In the genomic region with DNA sequence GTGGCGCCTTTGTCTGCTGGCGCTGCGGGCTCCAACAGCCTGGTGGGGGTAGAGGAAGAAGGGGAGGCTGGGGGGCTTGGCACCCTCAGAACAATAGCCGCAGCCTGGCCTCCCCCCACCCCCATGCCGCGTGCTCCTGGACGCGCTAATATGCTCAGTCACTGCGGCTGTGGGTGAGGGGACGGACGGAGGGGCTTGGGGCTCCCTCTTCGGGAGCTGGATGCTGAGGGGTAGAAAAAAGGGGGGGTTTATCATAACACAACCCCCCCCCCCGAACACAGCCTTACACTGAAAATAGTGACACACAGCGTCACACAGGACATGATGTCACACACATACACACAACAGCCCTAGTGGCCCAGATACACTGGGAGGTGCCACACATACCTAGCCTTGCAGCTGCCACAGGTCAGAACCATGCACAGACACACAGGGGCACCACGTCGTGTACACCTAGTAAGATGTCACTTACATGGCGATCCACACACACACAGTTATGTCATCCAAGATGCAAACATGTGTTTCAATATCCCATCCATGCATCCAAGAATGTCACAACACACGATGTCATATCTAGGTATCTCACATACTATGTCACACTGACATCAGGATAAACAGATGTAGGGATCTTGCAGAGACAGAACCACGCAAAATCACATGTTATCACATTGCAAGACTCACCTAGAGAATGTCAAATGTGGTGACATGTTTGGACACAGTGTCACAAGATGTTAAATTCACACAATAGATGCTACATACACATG, we compare ENCODE assay signal across 9 cellular contexts. TPM values are rescaled to one million over a fixed set of nuclear protein-coding genes. Genes with fewer than 3 reads are reported as not detected.
DNase-seq lines count a peak whose midpoint lies in the region; ATAC-seq and TF ChIP-seq lines count a peak whose summit lies in the region.
"Had no signal": no experiment of that assay in that cellular context is flagged by ENCODE, and none has a peak within 500 bp of the region (broad histone marks: within the 10 kb centered on the region; RNA-seq: fewer than 3 reads in every experiment).

No MANE protein-coding gene starts in this region.

- CTCF ChIA-PET in SK-N-SH (lab: Yijun Ruan, JAX), result interaction anchor here (0.6 to 3.1 kb wide), 15 partner anchors 9 to 1690 kb away, joined by 3 to 19 read pairs (median 4); a partner anchor contains a TSS

- peak; percentile 27 for DNase-seq in activated naive CD4-positive, alpha-beta T cell treated with Interleukin-2 at 50 U/mL for 16 hours
- no peak for DNase-seq in activated naive CD4-positive, alpha-beta T cell (lab: John Stamatoyannopoulos, UW)
- DNase-seq in SK-N-SH (peak; percentile 55), endothelial cell (ENCODE audit: low spot score) (no peak), thoracic aorta (ENCODE audit: low spot score) (no peak), mesenteric fat pad (ENCODE audit: low spot score) (no peak), Kasumi-1 (lab: John Stamatoyannopoulos, UW) (no peak)

- H3K27me3 Mint-ChIP-seq in endothelial cell (ENCODE audit: unreplicated experiment), result peaks cover 38% of the 10 kb centered on the region

- H3K4me3 ChIP-seq in SK-N-SH (ENCODE audit: low read depth in 2 of 2, low read length in 1 of 2) (peak overlapping the region; percentile 73 to 81), thoracic aorta (peak overlapping the region; percentile 60)

- no peak overlapping the region for H3K27ac Mint-ChIP-seq in endothelial cell (ENCODE audit: unreplicated experiment)

- peak overlapping the region; percentile 85 for H3K4me3 Mint-ChIP-seq in endothelial cell (ENCODE audit: unreplicated experiment)

- TF ChIP-seq CTCF in SK-N-SH (IDR thresholded peaks at IDR 0.05) (no peak), endothelial cell (IDR thresholded peaks at IDR 0.05; ENCODE audit: unreplicated experiment) (no peak), thoracic aorta (IDR thresholded peaks at IDR 0.05) (no peak)

- H3F3A ChIP-seq in SK-N-SH (replicated peaks; ENCODE audit: insufficient read depth), result peaks cover 30% of the 10 kb centered on the region

- H2AFZ ChIP-seq in SK-N-SH (ENCODE audit: low read depth), result no peak overlapping the region

- H3K9ac ChIP-seq in SK-N-SH, result peak overlapping the region; percentile 43; the same call in 1 of the 2 replicates

- peak overlapping the region; percentile 87 for H3K4me2 ChIP-seq in SK-N-SH

- POLR2A ChIA-PET in SK-N-SH (lab: Yijun Ruan, JAX), result interaction anchor here (1.3 kb wide), 1 partner anchor 52 kb away, joined by 4 read pairs; a partner anchor contains a TSS

- H4K20me1 ChIP-seq in SK-N-SH (ENCODE audit: insufficient read depth), result no peaks in the 10 kb centered on the region

- H3K36me3 Mint-ChIP-seq in endothelial cell (ENCODE audit: low read depth, unreplicated experiment), result peaks cover 7% of the 10 kb centered on the region

- peaks cover 16% of the 10 kb centered on the region for H3K4me1 Mint-ChIP-seq in endothelial cell (ENCODE audit: unreplicated experiment)

- no peaks in the 10 kb centered on the region for H3K9me2 ChIP-seq in SK-N-SH

- peaks cover 0 to 46% of the 10 kb centered on the region in 2 experiments; a peak in 1 of 4 replicates for H3K4me1 ChIP-seq in SK-N-SH (ENCODE audit: control insufficient read depth in 1 of 2, insufficient read depth in 2 of 2, low read depth in 1 of 2, low read length in 1 of 2)
- peaks cover 8 to 19% of the 10 kb centered on the region in 2 donors for H3K4me1 ChIP-seq in thoracic aorta (ENCODE audit: control insufficient read depth in 1 of 2, low read depth in 2 of 2)

- no peak for TF ChIP-seq RAD21 in SK-N-SH (IDR thresholded peaks at IDR 0.05; ENCODE audit: low read length)

- TF ChIP-seq EP300 in SK-N-SH (IDR thresholded peaks at IDR 0.05; ENCODE audit: borderline replicate concordance in 1 of 2, low read depth in 1 of 2, low read length in 1 of 2), result no peak

- no peaks in the 10 kb centered on the region for H3K9me3 ChIP-seq in SK-N-SH
- H3K9me3 ChIP-seq in thoracic aorta, result no peaks in the 10 kb centered on the region

- 24% methylated on average over 19 of the region's 19 CpGs for WGBS in SK-N-SH (ENCODE audit: low lambda C conversion rate)

- H3K27ac ChIP-seq in SK-N-SH (ENCODE audit: low read depth in 2 of 2, low read length in 1 of 2) (peak overlapping the region in 1 of 2 experiments; percentile 76; a peak in 2 of 4 replicates), thoracic aorta (no peak overlapping the region)

- ATAC-seq in thoracic aorta (ENCODE audit: insufficient number of reproducible peaks, low FRiP score, low read depth) (no peak), GM18907 (IDR thresholded peaks at IDR 0.05; ENCODE audit: unreplicated experiment) (no peak)

- H3K9me3 Mint-ChIP-seq in endothelial cell (ENCODE audit: unreplicated experiment), result no peaks in the 10 kb centered on the region

- H3K27me3 ChIP-seq in SK-N-SH (ENCODE audit: insufficient read depth) (no peaks in the 10 kb centered on the region), thoracic aorta (replicated peaks; ENCODE audit: insufficient read depth) (peaks cover 54% of the 10 kb centered on the region)

- no peaks in the 10 kb centered on the region for H3K79me2 ChIP-seq in SK-N-SH (ENCODE audit: insufficient read depth)

- H3K36me3 ChIP-seq in SK-N-SH (replicated peaks in 1 of 2; ENCODE audit: control insufficient read depth in 1 of 2, insufficient read depth in 2 of 2, low read length in 1 of 2) (no peaks in the 10 kb centered on the region), thoracic aorta (no peaks in the 10 kb centered on the region)

TF ChIP-seq in SK-N-SH, 30 proteins besides CTCF, POLR2A, EP300 and RAD21 (continues in another document):
- TF ChIP-seq, protein P1, sequence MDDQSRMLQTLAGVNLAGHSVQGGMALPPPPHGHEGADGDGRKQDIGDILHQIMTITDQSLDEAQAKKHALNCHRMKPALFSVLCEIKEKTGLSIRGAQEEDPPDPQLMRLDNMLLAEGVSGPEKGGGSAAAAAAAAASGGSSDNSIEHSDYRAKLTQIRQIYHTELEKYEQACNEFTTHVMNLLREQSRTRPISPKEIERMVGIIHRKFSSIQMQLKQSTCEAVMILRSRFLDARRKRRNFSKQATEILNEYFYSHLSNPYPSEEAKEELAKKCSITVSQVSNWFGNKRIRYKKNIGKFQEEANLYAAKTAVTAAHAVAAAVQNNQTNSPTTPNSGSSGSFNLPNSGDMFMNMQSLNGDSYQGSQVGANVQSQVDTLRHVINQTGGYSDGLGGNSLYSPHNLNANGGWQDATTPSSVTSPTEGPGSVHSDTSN (IDR thresholded peaks at IDR 0.05), result no peak
- TF ChIP-seq, protein P2, sequence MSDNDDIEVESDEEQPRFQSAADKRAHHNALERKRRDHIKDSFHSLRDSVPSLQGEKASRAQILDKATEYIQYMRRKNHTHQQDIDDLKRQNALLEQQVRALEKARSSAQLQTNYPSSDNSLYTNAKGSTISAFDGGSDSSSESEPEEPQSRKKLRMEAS (IDR thresholded peaks at IDR 0.05; ENCODE audit: low read depth), result 0 out of 2 replicates have a peak, but pooled peaks have one; percentile 37
- TF ChIP-seq, protein P3, sequence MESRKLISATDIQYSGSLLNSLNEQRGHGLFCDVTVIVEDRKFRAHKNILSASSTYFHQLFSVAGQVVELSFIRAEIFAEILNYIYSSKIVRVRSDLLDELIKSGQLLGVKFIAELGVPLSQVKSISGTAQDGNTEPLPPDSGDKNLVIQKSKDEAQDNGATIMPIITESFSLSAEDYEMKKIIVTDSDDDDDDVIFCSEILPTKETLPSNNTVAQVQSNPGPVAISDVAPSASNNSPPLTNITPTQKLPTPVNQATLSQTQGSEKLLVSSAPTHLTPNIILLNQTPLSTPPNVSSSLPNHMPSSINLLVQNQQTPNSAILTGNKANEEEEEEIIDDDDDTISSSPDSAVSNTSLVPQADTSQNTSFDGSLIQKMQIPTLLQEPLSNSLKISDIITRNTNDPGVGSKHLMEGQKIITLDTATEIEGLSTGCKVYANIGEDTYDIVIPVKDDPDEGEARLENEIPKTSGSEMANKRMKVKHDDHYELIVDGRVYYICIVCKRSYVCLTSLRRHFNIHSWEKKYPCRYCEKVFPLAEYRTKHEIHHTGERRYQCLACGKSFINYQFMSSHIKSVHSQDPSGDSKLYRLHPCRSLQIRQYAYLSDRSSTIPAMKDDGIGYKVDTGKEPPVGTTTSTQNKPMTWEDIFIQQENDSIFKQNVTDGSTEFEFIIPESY (IDR thresholded peaks at IDR 0.05; ENCODE audit: borderline replicate concordance, low read depth), result no peak
- no peak for TF ChIP-seq MEF2A (IDR thresholded peaks at IDR 0.05; ENCODE audit: borderline replicate concordance, low read depth)
- TF ChIP-seq, protein P4, sequence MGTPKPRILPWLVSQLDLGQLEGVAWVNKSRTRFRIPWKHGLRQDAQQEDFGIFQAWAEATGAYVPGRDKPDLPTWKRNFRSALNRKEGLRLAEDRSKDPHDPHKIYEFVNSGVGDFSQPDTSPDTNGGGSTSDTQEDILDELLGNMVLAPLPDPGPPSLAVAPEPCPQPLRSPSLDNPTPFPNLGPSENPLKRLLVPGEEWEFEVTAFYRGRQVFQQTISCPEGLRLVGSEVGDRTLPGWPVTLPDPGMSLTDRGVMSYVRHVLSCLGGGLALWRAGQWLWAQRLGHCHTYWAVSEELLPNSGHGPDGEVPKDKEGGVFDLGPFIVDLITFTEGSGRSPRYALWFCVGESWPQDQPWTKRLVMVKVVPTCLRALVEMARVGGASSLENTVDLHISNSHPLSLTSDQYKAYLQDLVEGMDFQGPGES (IDR thresholded peaks at IDR 0.05; ENCODE audit: low read depth, low read length), result no peak

RNA-seq across cellular contexts. Expression of a gene that starts 0.8 kb away (rescaled TPM):
- polyA plus RNA-seq in SK-N-SH (2012; rRNA removed), result 4.3 and 9.7 TPM in 2 replicates
- polyA plus RNA-seq in SK-N-SH (2012; cell fraction: cytosol; rRNA removed), result 3.2 and 7.2 TPM in 2 replicates
- 37.5 and 48.1 TPM in 2 replicates for polyA plus RNA-seq in SK-N-SH (2012; cell fraction: nucleus; rRNA removed)
- total RNA-seq in endothelial cell (ENCODE audit: unreplicated experiment) (4.1 TPM), thoracic aorta (not detected), mesenteric fat pad (0.90 TPM)

RNA-seq across cellular contexts. Expression of a gene that starts 4.7 kb away (rescaled TPM):
- 0.47 and 0.72 TPM in 2 replicates for polyA plus RNA-seq in SK-N-SH (2012; rRNA removed)
- 0.23 and 0.55 TPM in 2 replicates for polyA plus RNA-seq in SK-N-SH (2012; cell fraction: cytosol; rRNA removed)
- polyA plus RNA-seq in SK-N-SH (2012; cell fraction: nucleus; rRNA removed), result 0.27 and 0.31 TPM in 2 replicates
- total RNA-seq in endothelial cell (ENCODE audit: unreplicated experiment), result not detected
- not detected for total RNA-seq in thoracic aorta
- total RNA-seq in mesenteric fat pad, result not detected
- total RNA-seq: pulmonary artery endothelial cell had no signal

RNA-seq across cellular contexts. Expression of a gene that starts 32.7 kb away (rescaled TPM):
- polyA plus RNA-seq in SK-N-SH (2012; rRNA removed), result 35.2 and 48.1 TPM in 2 replicates
- polyA plus RNA-seq in SK-N-SH (2012; cell fraction: cytosol; rRNA removed), result 29.8 and 35.8 TPM in 2 replicates
- polyA plus RNA-seq in SK-N-SH (2012; cell fraction: nucleus; rRNA removed), result 33.6 and 59.2 TPM in 2 replicates
- total RNA-seq in endothelial cell (ENCODE audit: unreplicated experiment), result 26.9 TPM
- 1 to 10 TPM; 3.0 to 7.9 TPM for total RNA-seq in thoracic aorta
- total RNA-seq in mesenteric fat pad, result 2.7 TPM

RNA-seq across cellular contexts. Expression of a gene that starts 37.2 kb away (rescaled TPM):
- polyA plus RNA-seq in SK-N-SH (2012; rRNA removed), result not detected in 2 replicates
- polyA plus RNA-seq in SK-N-SH (2012; cell fraction: cytosol; rRNA removed), result 0.33 TPM in 1 of 2 replicates, not detected in the other
- polyA plus RNA-seq in SK-N-SH (2012; cell fraction: nucleus; rRNA removed), result 2.9 TPM in 1 of 2 replicates, not detected in the other
- 14.2 TPM for total RNA-seq in endothelial cell (ENCODE audit: unreplicated experiment)
- not detected for total RNA-seq in thoracic aorta
- total RNA-seq in mesenteric fat pad, result 2.1 TPM

RNA-seq across cellular contexts. Expression of a gene that starts 37.5 kb away (rescaled TPM):
- 215 and 341 TPM in 2 replicates for polyA plus RNA-seq in SK-N-SH (2012; rRNA removed)
- 167 and 232 TPM in 2 replicates for polyA plus RNA-seq in SK-N-SH (2012; cell fraction: cytosol; rRNA removed)
- 138 and 161 TPM in 2 replicates for polyA plus RNA-seq in SK-N-SH (2012; cell fraction: nucleus; rRNA removed)
- total RNA-seq in endothelial cell (ENCODE audit: unreplicated experiment), result 215 TPM
- total RNA-seq in thoracic aorta, result 100 to 1,000 TPM; 107 to 235 TPM
- 238 TPM for total RNA-seq in mesenteric fat pad

Comparison
In these comparisons a context has a peak if more than half of its experiments do, and no peak if none do; other contexts are left out.
1. DNase-seq: peak in activated naive CD4-positive, alpha-beta T cell treated with Interleukin-2 at 50 U/mL for 16 hours (single experiment) and SK-N-SH (single experiment); none in activated naive CD4-positive, alpha-beta T cell (0 of 4), endothelial cell (single experiment), thoracic aorta (single experiment), mesenteric fat pad (single experiment) and Kasumi-1 (0 of 2).